In the genomic region with DNA sequence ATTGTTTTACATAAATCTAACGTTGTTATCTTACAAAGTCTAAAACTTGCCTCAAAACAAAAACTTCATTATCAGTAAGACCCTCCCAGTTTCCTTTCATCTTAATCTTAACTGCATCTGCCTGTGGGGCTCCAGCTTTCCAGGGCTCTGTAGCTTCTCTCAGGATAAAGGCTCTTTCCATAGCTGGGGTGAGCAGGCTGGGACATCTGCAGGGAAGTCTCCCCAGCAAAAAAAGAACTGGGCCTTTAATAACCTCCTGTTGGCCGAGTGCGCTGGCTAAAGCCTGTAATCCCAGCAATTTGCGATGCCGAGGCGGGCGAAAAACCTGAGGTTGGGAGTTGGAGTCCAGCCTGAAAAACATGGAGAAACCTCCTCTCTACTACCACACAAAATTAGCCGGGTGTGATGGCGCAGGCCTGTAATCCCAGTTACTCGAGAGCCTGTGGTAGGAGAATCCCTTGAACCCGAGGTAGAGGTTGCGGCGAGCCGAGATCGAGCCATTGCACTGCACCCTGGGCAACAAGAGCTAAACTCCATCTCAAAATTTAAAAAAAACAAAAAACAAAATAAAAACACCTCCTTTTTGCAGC, we compare ENCODE assay signal across 8 cellular contexts.
A peak's percentile ranks its signal among the peaks of the same experiment; 100 is the strongest.
DNase-seq lines count a peak whose midpoint lies in the region; ATAC-seq and TF ChIP-seq lines count a peak whose summit lies in the region.

No MANE protein-coding gene starts in this region.

- no peaks in the 10 kb centered on the region for H3K27me3 ChIP-seq in CD4-positive, alpha-beta T cell (ENCODE audit: control insufficient read depth, insufficient read depth, low read length)
- no peaks in the 10 kb centered on the region for H3K27me3 ChIP-seq in gastroesophageal sphincter

- in situ Hi-C loops in KBM-7 (cut with MboI; ENCODE audit: low pct_unique_long_range_greater_than_20kb, low sequenced_read_pairs), result no loop called here

- no peaks in the 10 kb centered on the region for H3K27me3 Mint-ChIP-seq in CD4-positive, alpha-beta T cell
- H3K27me3 Mint-ChIP-seq in activated CD4-positive, alpha-beta memory T cell treated with anti-CD3 and anti-CD28 coated beads for 36 hours, result no peaks in the 10 kb centered on the region
- H3K27me3 Mint-ChIP-seq in progenitor cell of endocrine pancreas, result no peaks in the 10 kb centered on the region

- POLR2A ChIA-PET in CD4-positive, alpha-beta T cell (lab: Charles Lee), result interaction anchor here (0.7 to 3.5 kb wide), 5 partner anchors 27 to 598 kb away, joined by 4 to 49 read pairs (median 26); partner anchors contain the start of genes ZNF430, ZNF626, ZNF66 and ZNF737
- POLR2A ChIA-PET in activated CD4-positive, alpha-beta memory T cell treated with anti-CD3 and anti-CD28 coated beads for 36 hours (lab: Charles Lee), result interaction anchor here (1.1 kb wide), 1 partner anchor 500 kb away, joined by 3 read pairs; the partner anchor contains the start of gene ZNF85

- no peak overlapping the region for H3K27ac ChIP-seq in CD4-positive, alpha-beta T cell (ENCODE audit: low read depth, low read length)
- peak overlapping the region in 3 of 4 donors; percentile 77 to 87 (median 86) for H3K27ac ChIP-seq in gastroesophageal sphincter

- no peak for TF ChIP-seq EP300 in gastroesophageal sphincter (IDR thresholded peaks at IDR 0.05)

- peak overlapping the region; percentile 97 for H3K4me3 Mint-ChIP-seq in CD4-positive, alpha-beta T cell
- peak overlapping the region; percentile 100 for H3K4me3 Mint-ChIP-seq in activated CD4-positive, alpha-beta memory T cell treated with anti-CD3 and anti-CD28 coated beads for 36 hours
- H3K4me3 Mint-ChIP-seq in progenitor cell of endocrine pancreas (ENCODE audit: low read depth), result peak overlapping the region; percentile 96

- H3K4me1 Mint-ChIP-seq in CD4-positive, alpha-beta T cell (ENCODE audit: low read depth), result peaks cover 15% of the 10 kb centered on the region
- H3K4me1 Mint-ChIP-seq in activated CD4-positive, alpha-beta memory T cell treated with anti-CD3 and anti-CD28 coated beads for 36 hours (ENCODE audit: low read depth), result peaks cover 13% of the 10 kb centered on the region
- peaks cover 7% of the 10 kb centered on the region for H3K4me1 Mint-ChIP-seq in progenitor cell of endocrine pancreas (ENCODE audit: low read depth)

- no peak for ATAC-seq in CD4-positive, alpha-beta T cell (ENCODE audit: poor library complexity)
- ATAC-seq in gastroesophageal sphincter, result no peak

- no peaks in the 10 kb centered on the region for H3K9me3 Mint-ChIP-seq in CD4-positive, alpha-beta T cell
- H3K9me3 Mint-ChIP-seq in activated CD4-positive, alpha-beta memory T cell treated with anti-CD3 and anti-CD28 coated beads for 36 hours, result peaks cover 4% of the 10 kb centered on the region
- H3K9me3 Mint-ChIP-seq in progenitor cell of endocrine pancreas (ENCODE audit: low read depth), result no peaks in the 10 kb centered on the region

- no peaks in the 10 kb centered on the region for H3K9me3 ChIP-seq in CD4-positive, alpha-beta T cell (ENCODE audit: control insufficient read depth, low read length)
- H3K9me3 ChIP-seq in gastroesophageal sphincter, result no peaks in the 10 kb centered on the region

- H3K27ac Mint-ChIP-seq in CD4-positive, alpha-beta T cell, result peak overlapping the region; percentile 90
- peak overlapping the region; percentile 32 for H3K27ac Mint-ChIP-seq in activated CD4-positive, alpha-beta memory T cell treated with anti-CD3 and anti-CD28 coated beads for 36 hours
- peak overlapping the region; percentile 100 for H3K27ac Mint-ChIP-seq in progenitor cell of endocrine pancreas

- H3K4me1 ChIP-seq in gastroesophageal sphincter, result peaks cover 0 to 7% (median 0%) of the 10 kb centered on the region in 3 donors

- no peak for TF ChIP-seq CTCF in CD4-positive, alpha-beta T cell (IDR thresholded peaks at IDR 0.05)
- TF ChIP-seq CTCF in gastroesophageal sphincter (IDR thresholded peaks at IDR 0.05) (no peak), progenitor cell of endocrine pancreas (IDR thresholded peaks at IDR 0.05; ENCODE audit: unreplicated experiment) (no peak)

- no peak for TF ChIP-seq POLR2A in gastroesophageal sphincter (IDR thresholded peaks at IDR 0.05)

- peak overlapping the region; percentile 67 to 86 for H3K4me3 ChIP-seq in gastroesophageal sphincter

- CTCF ChIA-PET in CD4-positive, alpha-beta T cell (lab: Charles Lee), result no interaction called here
- CTCF ChIA-PET in activated CD4-positive, alpha-beta memory T cell treated with anti-CD3 and anti-CD28 coated beads for 36 hours (lab: Charles Lee), result no interaction called here

- H3K36me3 Mint-ChIP-seq in CD4-positive, alpha-beta T cell (ENCODE audit: low read depth), result peaks cover 31% of the 10 kb centered on the region
- H3K36me3 Mint-ChIP-seq in activated CD4-positive, alpha-beta memory T cell treated with anti-CD3 and anti-CD28 coated beads for 36 hours, result peaks cover 41% of the 10 kb centered on the region
- H3K36me3 Mint-ChIP-seq in progenitor cell of endocrine pancreas (ENCODE audit: insufficient read depth), result peaks cover 8% of the 10 kb centered on the region

- WGBS in gastroesophageal sphincter (ENCODE audit: low coverage in 1 of 2), 2 donors, result 70 to 71% methylated on average over 1 to 14 of the region's 15 CpGs

- no peaks in the 10 kb centered on the region for H3K36me3 ChIP-seq in gastroesophageal sphincter

- intact Hi-C loops in CD4-positive, alpha-beta T cell (cut with DNase I, micrococcal nuclease), result loop anchor here in 1 of 2 experiments (10.0 kb wide), 4 partner anchors 242 to 1422 kb away; partner anchors contain the start of genes ZNF486, ZNF626 and ZNF66
- intact Hi-C loops in activated CD4-positive, alpha-beta memory T cell treated with anti-CD3 and anti-CD28 coated beads for 36 hours (cut with micrococcal nuclease), result loop anchor here (5.0 to 10.0 kb wide), 4 partner anchors 240 to 502 kb away; partner anchors contain the start of genes ZNF486, ZNF626 and ZNF85

- DNase-seq in CD4-positive, alpha-beta T cell, result no peak
- DNase-seq in activated CD4-positive, alpha-beta memory T cell treated with anti-CD3 and anti-CD28 coated beads for 36 hours, result no peak
- DNase-seq in progenitor cell of endocrine pancreas (ENCODE audit: low spot score, unreplicated experiment) (no peak), dedifferentiated amniotic fluid mesenchymal stem cell (ENCODE audit: extremely low spot score) (no peak), KBM-7 (no peak), NCI-H2081 (lab: John Stamatoyannopoulos, UW) (no peak)
- DNase-seq in stimulated activated CD4-positive, alpha-beta T cell treated with anti-CD3 and anti-CD28 coated beads, Interleukin-12 subunit alpha, Interleukin-12 subunit beta, amount 100 ng/mL, for 4 hours, result no peak

Comparison
In these comparisons a context has a peak if more than half of its experiments do, and no peak if none do; other contexts are left out.
1. H3K27ac Mint-ChIP-seq: peak in every context shown above with its lines; median percentile 100 in progenitor cell of endocrine pancreas; 90 in CD4-positive, alpha-beta T cell; 32 in activated CD4-positive, alpha-beta memory T cell treated with anti-CD3 and anti-CD28 coated beads for 36 hours.